Comparison of ENCODE assay signal across 14 cellular contexts in the genomic region with DNA sequence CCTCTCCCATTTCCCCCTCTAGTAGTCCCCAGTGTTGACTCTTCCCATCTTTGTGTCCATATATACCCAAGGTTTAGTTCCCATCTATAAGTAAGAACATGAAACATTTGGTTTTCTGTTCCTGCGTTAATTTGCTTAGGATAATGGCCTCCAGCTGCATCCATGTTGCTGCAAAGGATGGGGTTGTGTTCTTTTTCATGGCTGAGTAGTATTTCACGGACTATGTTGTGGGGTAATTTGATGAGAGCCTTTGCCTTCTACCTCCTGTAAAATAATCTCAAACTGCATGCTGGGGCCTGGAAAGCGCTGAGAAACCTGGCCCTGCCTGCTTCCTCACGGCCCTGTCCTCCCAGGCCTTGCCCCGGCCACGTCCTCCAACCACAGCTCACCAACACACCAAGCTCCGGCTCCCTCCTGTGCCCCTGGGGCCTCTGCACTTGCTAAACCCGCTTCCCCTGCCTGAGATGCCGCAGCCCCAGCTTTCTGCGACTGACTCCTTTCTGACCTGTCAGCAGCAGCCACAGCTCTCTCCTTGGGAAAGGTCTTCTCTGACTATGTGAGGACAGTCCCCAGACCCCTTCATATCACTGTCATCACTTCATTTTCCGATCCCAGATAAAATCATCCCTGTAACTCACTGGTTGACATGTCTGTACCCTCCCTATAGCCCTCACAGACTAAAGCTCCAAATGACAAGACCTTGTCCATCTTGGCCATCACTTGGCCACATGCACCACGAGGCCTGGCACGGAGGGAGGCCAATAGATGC.
"Had no signal": no experiment of that assay in that cellular context is flagged by ENCODE, and none has a peak within 500 bp of the region (broad histone marks: within the 10 kb centered on the region; RNA-seq: fewer than 3 reads in every experiment).

No MANE protein-coding gene starts in this region.

- H3K27ac ChIP-seq: skin epidermis, thyroid gland, vagina, WERI-Rb-1 had no signal

- H3K27me3 Mint-ChIP-seq: brain had no signal

- H3K4me3 ChIP-seq: skin epidermis, thyroid gland, vagina had no signal

- FAIRE-seq: endometrium had no signal

- H3K27ac Mint-ChIP-seq: activated naive CD4-positive, alpha-beta T cell treated with anti-CD3 and anti-CD28 coated beads for 36 hours had no signal

- H3K4me3 Mint-ChIP-seq: activated CD8-positive, alpha-beta T cell treated with anti-CD3 and anti-CD28 coated beads, Interleukin-2, amount 10 ng/mL, durations not matched to agents 7 days and 5 days; activated naive CD4-positive, alpha-beta T cell treated with anti-CD3 and anti-CD28 coated beads for 36 hours; brain had no signal

- H3K9me3 ChIP-seq: thyroid gland, vagina had no signal

- DNase-seq: activated CD4-positive, alpha-beta T cell treated with anti-CD3 and anti-CD28 coated beads for 48 hours; activated CD8-positive, alpha-beta T cell treated with anti-CD3 and anti-CD28 coated beads, Interleukin-2, amount 10 ng/mL, durations not matched to agents 7 days and 5 days; activated naive CD4-positive, alpha-beta T cell treated with anti-CD3 and anti-CD28 coated beads for 36 hours; cerebellar nuclear complex; mesendoderm; stimulated activated CD4-positive, alpha-beta T cell treated with anti-CD3 and anti-CD28 coated beads, Interleukin-4, amount 100 ng/mL, for 4 hours; thyroid gland; WERI-Rb-1 had no signal

- H3K36me3 Mint-ChIP-seq: brain had no signal

- H3K36me3 ChIP-seq: thyroid gland, vagina, WERI-Rb-1 had no signal

- H3K9me3 Mint-ChIP-seq: activated naive CD4-positive, alpha-beta T cell treated with anti-CD3 and anti-CD28 coated beads for 36 hours; brain had no signal

- H3K27me3 ChIP-seq: thyroid gland, vagina had no signal

- ATAC-seq: activated CD8-positive, alpha-beta T cell treated with anti-CD3 and anti-CD28 coated beads, Interleukin-2, amount 10 ng/mL, durations not matched to agents 7 days and 5 days; esophagus mucosa; left lobe of liver had no signal
